In the genomic region with DNA sequence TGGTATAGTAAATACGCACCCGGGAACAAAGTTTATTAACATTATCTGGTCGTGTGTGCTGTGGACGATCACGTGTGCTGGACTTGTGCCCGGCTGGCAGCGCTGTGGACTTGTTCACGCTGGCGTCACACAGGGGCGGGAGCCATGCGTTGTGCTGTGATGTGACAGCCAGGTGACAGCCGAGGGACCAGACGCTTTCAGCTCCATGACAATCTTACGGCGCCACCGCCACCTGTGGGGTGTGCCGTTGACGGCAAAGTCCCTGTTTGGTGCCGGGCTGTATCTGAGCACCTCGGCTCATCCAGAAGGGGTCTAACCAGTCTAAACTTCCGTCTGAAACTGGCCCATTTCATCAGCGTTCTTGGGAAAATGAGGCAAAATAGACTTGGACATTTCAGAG, we compare ENCODE assay signal across 16 cellular contexts. TPM values are rescaled to one million over a fixed set of nuclear protein-coding genes. Genes with fewer than 3 reads are reported as not detected.
DNase-seq lines count a peak whose midpoint lies in the region; ATAC-seq and TF ChIP-seq lines count a peak whose summit lies in the region.
"Had no signal": no experiment of that assay in that cellular context is flagged by ENCODE, and none has a peak within 500 bp of the region (broad histone marks: within the 10 kb centered on the region; RNA-seq: fewer than 3 reads in every experiment).

No MANE protein-coding gene starts in this region.

- H3K4me3 Mint-ChIP-seq in Calu3 (ENCODE audit: low read depth, unreplicated experiment) (peak overlapping the region; percentile 28), neural progenitor cell (no peak overlapping the region)
- H3K4me3 Mint-ChIP-seq: dendritic cell treated with granulocyte-macrophage colony-stimulating factor and Interleukin-4, amounts not matched to agents 40 ng/mL and 50 ng/mL, for 4 days; stimulated activated naive CD8-positive, alpha-beta T cell treated with anti-CD3 and anti-CD28 coated beads, Interleukin-15, Interleukin-2, amounts not matched to agents 100 ng/mL and 50 ng/mL, for 24 hours; T-helper 1 cell treated with Interleukin-12 subunit alpha and Interleukin-12 subunit beta and Interleukin-4 antibody, amounts not matched to agents 30 μg/mL and 1 μg/mL, for 36 hours had no signal

- H3K4me3 ChIP-seq in heart left ventricle (peak overlapping the region in 3 of 12 donors; percentile 7 to 14 (median 11)), neural progenitor cell (no peak overlapping the region), trophoblast cell (ENCODE audit: low read depth, low read length) (no peak overlapping the region)
- H3K4me3 ChIP-seq: BLaER1 had no signal

- H4K8ac ChIP-seq in trophoblast cell (ENCODE audit: low read depth, low read length) = no peak overlapping the region

- no peak overlapping the region for H4K91ac ChIP-seq in trophoblast cell (ENCODE audit: low read depth, low read length)

- H3K9ac ChIP-seq in neural progenitor cell (no peak overlapping the region), trophoblast cell (ENCODE audit: low read length) (no peak overlapping the region)
- H3K9ac ChIP-seq: BLaER1 had no signal

- H3K4me1 Mint-ChIP-seq in Calu3 (ENCODE audit: low read depth, unreplicated experiment) = peaks cover 8% of the 10 kb centered on the region
- H3K4me1 Mint-ChIP-seq in neural progenitor cell = peaks cover 50% of the 10 kb centered on the region

- no peak for TF ChIP-seq CTCF in Calu3 (IDR thresholded peaks at IDR 0.05; ENCODE audit: unreplicated experiment)
- TF ChIP-seq CTCF in heart left ventricle (IDR thresholded peaks at IDR 0.05) = peak in 2 of 12 donors; percentile 10 to 27
- no peak for TF ChIP-seq CTCF in neural progenitor cell (IDR thresholded peaks at IDR 0.05)

- H3K23ac ChIP-seq in trophoblast cell (ENCODE audit: low read length) = no peak overlapping the region

- CTCF ChIA-PET in Calu3 (lab: Charles Lee) = interaction anchor here (0.7 kb wide), 1 partner anchor 196 kb away, joined by 4 read pairs; no protein-coding TSS in a partner anchor

- H3K36me3 Mint-ChIP-seq in Calu3 (ENCODE audit: insufficient read depth, unreplicated experiment) = no peaks in the 10 kb centered on the region
- H3K36me3 Mint-ChIP-seq in neural progenitor cell = no peaks in the 10 kb centered on the region

- H3K79me2 ChIP-seq in neural progenitor cell (ENCODE audit: low read depth) (no peaks in the 10 kb centered on the region), trophoblast cell (ENCODE audit: control insufficient read depth, insufficient read depth, low read length, poor library complexity) (no peaks in the 10 kb centered on the region)

- H2BK120ac ChIP-seq in trophoblast cell (ENCODE audit: insufficient read depth, low read length, poor library complexity) = no peak overlapping the region

- ATAC-seq in heart left ventricle = peak; percentile 83 to 90 (median 88)

- no peaks in the 10 kb centered on the region for H4K20me1 ChIP-seq in neural progenitor cell (ENCODE audit: low read depth)
- H4K20me1 ChIP-seq: BLaER1 had no signal

- peaks cover 45% of the 10 kb centered on the region for H3K27me3 Mint-ChIP-seq in Calu3 (ENCODE audit: unreplicated experiment)
- H3K27me3 Mint-ChIP-seq in neural progenitor cell (ENCODE audit: insufficient read depth, low read depth) = peaks cover 10% of the 10 kb centered on the region
- H3K27me3 Mint-ChIP-seq: stimulated activated naive CD8-positive, alpha-beta T cell treated with anti-CD3 and anti-CD28 coated beads, Interleukin-15, Interleukin-2, amounts not matched to agents 100 ng/mL and 50 ng/mL, for 24 hours had no signal

- peak overlapping the region; percentile 64 for H3K4me2 ChIP-seq in neural progenitor cell
- no peak overlapping the region for H3K4me2 ChIP-seq in trophoblast cell (ENCODE audit: low read length)
- H3K4me2 ChIP-seq: BLaER1 had no signal

- H3K9me3 ChIP-seq in heart left ventricle (no peaks in the 10 kb centered on the region), neural progenitor cell (ENCODE audit: low read depth) (no peaks in the 10 kb centered on the region), trophoblast cell (ENCODE audit: insufficient read depth, low read depth, low read length) (peaks cover 3% of the 10 kb centered on the region)
- H3K9me3 ChIP-seq: BLaER1 had no signal

- no peak overlapping the region for H4K12ac ChIP-seq in trophoblast cell (ENCODE audit: low read depth, low read length)

- no peak overlapping the region for H3K14ac ChIP-seq in trophoblast cell (ENCODE audit: low read length)

- H3K9me3 Mint-ChIP-seq in Calu3 (ENCODE audit: low read depth, unreplicated experiment) = no peaks in the 10 kb centered on the region
- H3K9me3 Mint-ChIP-seq in neural progenitor cell = no peaks in the 10 kb centered on the region
- H3K9me3 Mint-ChIP-seq: dendritic cell treated with granulocyte-macrophage colony-stimulating factor and Interleukin-4, amounts not matched to agents 40 ng/mL and 50 ng/mL, for 4 days; stimulated activated naive CD8-positive, alpha-beta T cell treated with anti-CD3 and anti-CD28 coated beads, Interleukin-15, Interleukin-2, amounts not matched to agents 100 ng/mL and 50 ng/mL, for 24 hours; T-helper 1 cell treated with Interleukin-12 subunit alpha and Interleukin-12 subunit beta and Interleukin-4 antibody, amounts not matched to agents 30 μg/mL and 1 μg/mL, for 36 hours had no signal

- 48 to 81% (median 56%) methylated on average over 17 to 22 of the region's 22 CpGs for WGBS in heart left ventricle, 4 donors
- no CpG with 5 or more reads among the region's 22 CpGs for whole genome bisulfite sequencing in trophoblast cell (ENCODE audit: extremely low coverage, insufficient coverage, insufficient read length)

- H3K18ac ChIP-seq in trophoblast cell (ENCODE audit: low read length) = no peak overlapping the region

- TF ChIP-seq POLR2A in heart left ventricle (IDR thresholded peaks at IDR 0.05) = no peak

- no peak overlapping the region for H3K27ac Mint-ChIP-seq in Calu3 (ENCODE audit: unreplicated experiment)
- H3K27ac Mint-ChIP-seq in neural progenitor cell = peak overlapping the region; percentile 99
- H3K27ac Mint-ChIP-seq: dendritic cell treated with granulocyte-macrophage colony-stimulating factor and Interleukin-4, amounts not matched to agents 40 ng/mL and 50 ng/mL, for 4 days; stimulated activated naive CD8-positive, alpha-beta T cell treated with anti-CD3 and anti-CD28 coated beads, Interleukin-15, Interleukin-2, amounts not matched to agents 100 ng/mL and 50 ng/mL, for 24 hours; T-helper 1 cell treated with Interleukin-12 subunit alpha and Interleukin-12 subunit beta and Interleukin-4 antibody, amounts not matched to agents 30 μg/mL and 1 μg/mL, for 36 hours had no signal

- H2AK5ac ChIP-seq in trophoblast cell (ENCODE audit: low read length) = no peak overlapping the region

- no peak overlapping the region for H3K4ac ChIP-seq in trophoblast cell (ENCODE audit: low read depth, low read length)

- no peaks in the 10 kb centered on the region for H3K79me1 ChIP-seq in trophoblast cell (ENCODE audit: low read length)

- H3K27me3 ChIP-seq in heart left ventricle (peaks cover 0 to 6% (median 0%) of the 10 kb centered on the region in 9 donors), neural progenitor cell (no peaks in the 10 kb centered on the region), trophoblast cell (ENCODE audit: insufficient read depth, low read length) (no peaks in the 10 kb centered on the region)

- H2AFZ ChIP-seq in neural progenitor cell (replicated peaks) (no peak overlapping the region), trophoblast cell (ENCODE audit: insufficient read depth, low read length, poor library complexity) (no peak overlapping the region)

- no TSS peak for BruUV-seq in Calu3 (replicated peaks; lab: Mats Ljungman, UMichigan)

- DNase-seq in Calu3 (peak; percentile 28), NCI-H748 (lab: John Stamatoyannopoulos, UW; ENCODE audit: unreplicated experiment) (peak; percentile 95), heart left ventricle (peak in 4 of 5 donors; percentile 59 to 83 (median 80)), neural progenitor cell (ENCODE audit: low spot score) (no peak), dermis blood vessel endothelial cell (no peak), NCI-H2227 treated with DMSO at 0.1 percent for 48 hours (lab: John Stamatoyannopoulos, UW) (no peak), trophoblast cell (no peak), DMS79 treated with DMSO at 0.1 percent for 48 hours (lab: John Stamatoyannopoulos, UW) (no peak)
- DNase-seq: activated T-cell treated with anti-CD3 and anti-CD28 coated beads, Interleukin-2, amount 50 U/mL, for 1 hour; NCI-H446; stimulated activated CD4-positive, alpha-beta T cell treated with anti-CD3 and anti-CD28 coated beads, Interleukin-12 subunit alpha, Interleukin-12 subunit beta, amount 100 ng/mL, for 4 hours had no signal

- H2BK5ac ChIP-seq in trophoblast cell (ENCODE audit: low read depth, low read length, poor library complexity) = no peak overlapping the region

- H3K36me3 ChIP-seq in heart left ventricle (no peaks in the 10 kb centered on the region), neural progenitor cell (no peaks in the 10 kb centered on the region), trophoblast cell (ENCODE audit: control insufficient read depth in 1 of 2, insufficient read depth in 2 of 2, low read length in 2 of 2) (no peaks in the 10 kb centered on the region)
- H3K36me3 ChIP-seq: BLaER1 had no signal

- H3K27ac ChIP-seq in heart left ventricle (peak overlapping the region; percentile 5 to 74 (median 62)), neural progenitor cell (no peak overlapping the region), trophoblast cell (ENCODE audit: low read depth, low read length) (no peak overlapping the region)
- H3K27ac ChIP-seq: BLaER1, HL-60 had no signal

- H2BK12ac ChIP-seq in trophoblast cell (ENCODE audit: low read length) = no peak overlapping the region

- intact Hi-C loops in Calu3 (cut with micrococcal nuclease; ENCODE audit: unreplicated experiment) = no loop called here
- intact Hi-C loops in heart left ventricle (cut with DNase I) = loop anchor here in 1 of 10 donors (5.0 kb wide), 1 partner anchor 123 kb away; no protein-coding TSS in a partner anchor

- H3K4me1 ChIP-seq in heart left ventricle (peaks cover 0 to 19% (median 11%) of the 10 kb centered on the region in 12 donors), neural progenitor cell (peaks cover 32% of the 10 kb centered on the region), trophoblast cell (ENCODE audit: control insufficient read depth in 1 of 2, insufficient read depth in 2 of 2, low read length in 2 of 2) (peaks cover 6 to 10% of the 10 kb centered on the region in 2 experiments)

- H3F3A ChIP-seq in neural progenitor cell (ENCODE audit: low read depth) = peaks cover 17% of the 10 kb centered on the region

RNA-seq across cellular contexts. Expression of gene DLL1, which starts 25.2 kb away (rescaled TPM):
- total RNA-seq in Calu3 (2022) (0.12 and 0.14 TPM in 2 replicates), heart left ventricle (10 to 100 TPM in 1 of 9 donors, 1 to 10 TPM in 8; 5.5 to 10.7 (median 8.0) TPM), neural progenitor cell (ENCODE audit: low replicate concordance) (35.9 and 91.8 TPM in 2 replicates), dermis blood vessel endothelial cell (7.5 and 7.6 TPM in 2 replicates)
- 10 to 100 TPM in 1 of 2 donors, 1 to 10 TPM in 1; 2.6 to 10.0 TPM for polyA plus RNA-seq in heart left ventricle
- polyA plus RNA-seq in trophoblast cell (2013) = 5.2 and 5.8 TPM in 2 replicates

RNA-seq across cellular contexts. Expression of gene FAM120B, which starts 40.9 kb away (rescaled TPM):
- 13.2 and 13.9 TPM in 2 replicates for total RNA-seq in Calu3 (2022)
- 10 to 100 TPM; 12.1 to 29.4 (median 19.9) TPM for total RNA-seq in heart left ventricle
- 1 to 10 TPM; 6.6 to 7.3 TPM for polyA plus RNA-seq in heart left ventricle
- total RNA-seq in neural progenitor cell (ENCODE audit: low replicate concordance) = 19.7 and 20.3 TPM in 2 replicates
- total RNA-seq in dermis blood vessel endothelial cell = 12.8 and 18.1 TPM in 2 replicates
- polyA plus RNA-seq in trophoblast cell (2013) = 17.9 and 18.0 TPM in 2 replicates

Comparison
In these comparisons a context has a peak if more than half of its experiments do, and no peak if none do; other contexts are left out.
1. DNase-seq: peak in Calu3 (single experiment), NCI-H748 (single experiment) and heart left ventricle (4 of 5); none in neural progenitor cell (single experiment), dermis blood vessel endothelial cell (single experiment), NCI-H2227 treated with DMSO at 0.1 percent for 48 hours (single experiment), trophoblast cell (0 of 2) and DMS79 treated with DMSO at 0.1 percent for 48 hours (single experiment).
2. H3K27ac ChIP-seq: peak in heart left ventricle (12 of 12); none in neural progenitor cell (single experiment) and trophoblast cell (single experiment).